8 cellular contexts compared by ENCODE assay signal in genomic region chr12:51823875-51824565, GRCh38. TPM values are rescaled to one million over a fixed set of nuclear protein-coding genes. Genes with fewer than 3 reads are reported as not detected.
DNase-seq lines count a peak whose midpoint lies in the region; ATAC-seq and TF ChIP-seq lines count a peak whose summit lies in the region.

No MANE protein-coding gene starts in this region.

- no peaks in the 10 kb centered on the region for H3K27me3 Mint-ChIP-seq in activated CD4-positive, alpha-beta memory T cell treated with anti-CD3 and anti-CD28 coated beads for 36 hours
- H3K27me3 Mint-ChIP-seq in activated CD4-positive, alpha-beta memory T cell treated with anti-CD3 and anti-CD28 coated beads, Interleukin-2, amount 10 ng/mL, durations not matched to agents 7 days and 5 days = peaks cover 10% of the 10 kb centered on the region

- H3K36me3 Mint-ChIP-seq in activated CD4-positive, alpha-beta memory T cell treated with anti-CD3 and anti-CD28 coated beads for 36 hours = no peaks in the 10 kb centered on the region
- H3K36me3 Mint-ChIP-seq in activated CD4-positive, alpha-beta memory T cell treated with anti-CD3 and anti-CD28 coated beads, Interleukin-2, amount 10 ng/mL, durations not matched to agents 7 days and 5 days (ENCODE audit: low read depth) = no peaks in the 10 kb centered on the region

- no peak overlapping the region for H3K4me3 Mint-ChIP-seq in activated CD4-positive, alpha-beta memory T cell treated with anti-CD3 and anti-CD28 coated beads for 36 hours
- no peak overlapping the region for H3K4me3 Mint-ChIP-seq in activated CD4-positive, alpha-beta memory T cell treated with anti-CD3 and anti-CD28 coated beads, Interleukin-2, amount 10 ng/mL, durations not matched to agents 7 days and 5 days

- ATAC-seq in HG03469 (IDR thresholded peaks at IDR 0.05; ENCODE audit: unreplicated experiment) = no peak

- no peaks in the 10 kb centered on the region for H3K36me3 ChIP-seq in esophagus muscularis mucosa
- H3K36me3 ChIP-seq in ovary = no peaks in the 10 kb centered on the region

- no peak overlapping the region for H3K27ac Mint-ChIP-seq in activated CD4-positive, alpha-beta memory T cell treated with anti-CD3 and anti-CD28 coated beads for 36 hours
- no peak overlapping the region for H3K27ac Mint-ChIP-seq in activated CD4-positive, alpha-beta memory T cell treated with anti-CD3 and anti-CD28 coated beads, Interleukin-2, amount 10 ng/mL, durations not matched to agents 7 days and 5 days

- H3K9me3 Mint-ChIP-seq in activated CD4-positive, alpha-beta memory T cell treated with anti-CD3 and anti-CD28 coated beads for 36 hours = no peaks in the 10 kb centered on the region
- no peaks in the 10 kb centered on the region for H3K9me3 Mint-ChIP-seq in activated CD4-positive, alpha-beta memory T cell treated with anti-CD3 and anti-CD28 coated beads, Interleukin-2, amount 10 ng/mL, durations not matched to agents 7 days and 5 days

- H3K27me3 ChIP-seq in esophagus muscularis mucosa (peaks cover 0 to 54% (median 10%) of the 10 kb centered on the region in 4 donors), ovary (no peaks in the 10 kb centered on the region)

- POLR2A ChIA-PET in activated CD4-positive, alpha-beta memory T cell treated with anti-CD3 and anti-CD28 coated beads for 36 hours (lab: Charles Lee) = interaction anchor here (0.7 kb wide), 1 partner anchor 10 kb away, joined by 3 read pairs; no protein-coding TSS in a partner anchor
- POLR2A ChIA-PET in activated CD4-positive, alpha-beta memory T cell treated with anti-CD3 and anti-CD28 coated beads, Interleukin-2, amount 10 ng/mL, durations not matched to agents 7 days and 5 days (lab: Charles Lee) = interaction anchor here (2.4 kb wide), 1 partner anchor 10 kb away, joined by 7 read pairs; a partner anchor contains a TSS

- peak; percentile 38 for DNase-seq in activated CD4-positive, alpha-beta memory T cell treated with anti-CD3 and anti-CD28 coated beads for 36 hours
- no peak for DNase-seq in activated CD4-positive, alpha-beta memory T cell treated with anti-CD3 and anti-CD28 coated beads, Interleukin-2, amount 10 ng/mL, durations not matched to agents 7 days and 5 days
- DNase-seq in NB4 (ENCODE audit: low read depth) (peak; percentile 65), SK-N-DZ (ENCODE audit: low spot score) (peak; percentile 69), esophagus muscularis mucosa (ENCODE audit: extremely low spot score) (no peak), non-pigmented ciliary epithelial cell (ENCODE audit: low read depth) (peak; percentile 38), ovary (no peak)

- H3K4me3 ChIP-seq in NB4 (ENCODE audit: low read depth, low read length) (no peak overlapping the region), esophagus muscularis mucosa (no peak overlapping the region), ovary (no peak overlapping the region)

- CTCF ChIA-PET in activated CD4-positive, alpha-beta memory T cell treated with anti-CD3 and anti-CD28 coated beads for 36 hours (lab: Charles Lee) = interaction anchor here (0.6 to 2.8 kb wide), 18 partner anchors 11 to 434 kb away, joined by 3 to 31 read pairs (median 4); partner anchors contain the start of gene SLC4A8
- CTCF ChIA-PET in activated CD4-positive, alpha-beta memory T cell treated with anti-CD3 and anti-CD28 coated beads, Interleukin-2, amount 10 ng/mL, durations not matched to agents 7 days and 5 days (lab: Charles Lee) = interaction anchor here (0.6 to 1.8 kb wide), 10 partner anchors 8 to 403 kb away, joined by 3 to 16 read pairs (median 4); a partner anchor contains a TSS

- H3K4me1 Mint-ChIP-seq in activated CD4-positive, alpha-beta memory T cell treated with anti-CD3 and anti-CD28 coated beads for 36 hours (ENCODE audit: low read depth) = peaks cover 37% of the 10 kb centered on the region
- H3K4me1 Mint-ChIP-seq in activated CD4-positive, alpha-beta memory T cell treated with anti-CD3 and anti-CD28 coated beads, Interleukin-2, amount 10 ng/mL, durations not matched to agents 7 days and 5 days = peaks cover 30% of the 10 kb centered on the region

- intact Hi-C loops in activated CD4-positive, alpha-beta memory T cell treated with anti-CD3 and anti-CD28 coated beads for 36 hours (cut with micrococcal nuclease) = loop anchor here (5.0 to 10.0 kb wide), 3 partner anchors 232 to 429 kb away; partner anchors contain the start of genes GALNT6 and SCN8A
- intact Hi-C loops in esophagus muscularis mucosa (cut with DNase I) = loop anchor here (10.0 kb wide), 1 partner anchor 399 kb away; the partner anchor contains the start of gene SLC4A8
- intact Hi-C loops in ovary (cut with DNase I) = no loop called here

- TF ChIP-seq CTCF in NB4 (IDR thresholded peaks at IDR 0.05; ENCODE audit: low read depth, low read length) (peak; percentile 64), esophagus muscularis mucosa (IDR thresholded peaks at IDR 0.05) (peak; percentile 11 to 35 (median 33)), ovary (IDR thresholded peaks at IDR 0.05) (no peak)

- TF ChIP-seq EP300 in esophagus muscularis mucosa (IDR thresholded peaks at IDR 0.05) (no peak), ovary (IDR thresholded peaks at IDR 0.05) (no peak)

- H3K9me3 ChIP-seq in esophagus muscularis mucosa = no peaks in the 10 kb centered on the region
- H3K9me3 ChIP-seq in ovary = no peaks in the 10 kb centered on the region

- 24% methylated on average over 6 of the region's 6 CpGs for WGBS in esophagus muscularis mucosa
- whole genome bisulfite sequencing in ovary, 3 donors = 19 to 38% (median 27%) methylated on average over 6 of the region's 6 CpGs

- TF ChIP-seq POLR2A in NB4 (IDR thresholded peaks at IDR 0.05; ENCODE audit: extremely low read depth, insufficient read length) = no peak
- no peak for TF ChIP-seq POLR2A in esophagus muscularis mucosa (IDR thresholded peaks at IDR 0.05; ENCODE audit: low read depth)
- no peak for TF ChIP-seq POLR2A in ovary (IDR thresholded peaks at IDR 0.05)

- H3K27ac ChIP-seq in esophagus muscularis mucosa (replicated peaks in 1 of 4) (no peak overlapping the region), ovary (no peak overlapping the region)

- H3K4me1 ChIP-seq in esophagus muscularis mucosa (peaks cover 9 to 25% (median 20%) of the 10 kb centered on the region in 4 donors), ovary (ENCODE audit: insufficient read depth) (no peaks in the 10 kb centered on the region)

RNA-seq across cellular contexts. Expression of gene FIGNL2, which starts 24.5 kb away (rescaled TPM):
- under 1 TPM; 0.29 to 0.31 TPM for total RNA-seq in activated CD4-positive, alpha-beta memory T cell treated with anti-CD3 and anti-CD28 coated beads for 36 hours
- under 1 TPM; 0.23 to 0.33 TPM for total RNA-seq in activated CD4-positive, alpha-beta memory T cell treated with anti-CD3 and anti-CD28 coated beads, Interleukin-2, amount 10 ng/mL, durations not matched to agents 7 days and 5 days
- polyA plus RNA-seq in SK-N-DZ (2014; cell fraction: cytosol; rRNA removed) = 4.9 and 6.4 TPM in 2 replicates
- 6.0 and 7.1 TPM in 2 replicates for polyA plus RNA-seq in SK-N-DZ (2014; cell fraction: nucleus; rRNA removed)
- total RNA-seq in esophagus muscularis mucosa (under 1 TPM; 0.23 to 0.42 (median 0.36) TPM), ovary (under 1 TPM; 0.11 to 0.50 (median 0.33) TPM)
- polyA plus RNA-seq in ovary = under 1 TPM; 0.18 to 0.22 TPM

Comparison
In these comparisons a context has a peak if more than half of its experiments do, and no peak if none do; other contexts are left out.
1. DNase-seq: peak in activated CD4-positive, alpha-beta memory T cell treated with anti-CD3 and anti-CD28 coated beads for 36 hours (single experiment), NB4 (single experiment), SK-N-DZ (single experiment) and non-pigmented ciliary epithelial cell (single experiment); none in activated CD4-positive, alpha-beta memory T cell treated with anti-CD3 and anti-CD28 coated beads, Interleukin-2, amount 10 ng/mL, durations not matched to agents 7 days and 5 days (single experiment), esophagus muscularis mucosa (single experiment) and ovary (0 of 5).
2. CTCF ChIP-seq: peak in NB4 (single experiment) and esophagus muscularis mucosa (3 of 3); none in ovary (0 of 3).
3. intact Hi-C loops: an anchor here in activated CD4-positive, alpha-beta memory T cell treated with anti-CD3 and anti-CD28 coated beads for 36 hours (5.0 to 10.0 kb wide) and esophagus muscularis mucosa (10.0 kb wide); none called in ovary.